8 cellular contexts compared by ENCODE assay signal in the genomic region with DNA sequence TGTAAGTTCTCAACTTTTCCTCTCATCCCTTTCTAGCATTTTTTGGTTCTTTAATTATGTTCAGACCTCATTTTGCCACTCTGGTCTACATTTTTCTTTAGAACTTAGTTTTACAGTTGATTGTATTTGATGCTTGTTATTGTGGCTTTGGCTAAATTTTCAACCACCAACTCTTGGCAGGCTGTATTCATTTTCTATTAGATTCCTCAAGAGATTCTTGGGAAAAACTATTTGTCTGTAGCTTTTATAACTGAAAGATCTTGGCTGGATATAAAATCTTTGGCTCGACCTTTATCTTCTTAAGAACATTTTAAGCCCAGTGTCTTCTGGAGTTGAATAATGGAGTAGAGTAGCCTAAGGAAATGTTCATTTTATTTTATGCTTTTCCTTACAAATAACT.
"Had no signal": no experiment of that assay in that cellular context is flagged by ENCODE, and none has a peak within 500 bp of the region (broad histone marks: within the 10 kb centered on the region; RNA-seq: fewer than 3 reads in every experiment).

No MANE protein-coding gene starts in this region.

- ATAC-seq: HCT116, K562 had no signal

- H3K4me3 ChIP-seq: GM23248, HAP-1, K562 had no signal

- H3K27ac ChIP-seq: GM23248 had no signal

- H3K36me3 ChIP-seq: HAP-1 had no signal

- H3K27ac Mint-ChIP-seq: HFFc6 had no signal

- H3K4me3 Mint-ChIP-seq: HFFc6 had no signal

- H3K9me3 ChIP-seq: HAP-1 had no signal

- DNase-seq: GM23248, GOT3, H7, HFFc6, IMR-90 had no signal

- H3K9ac ChIP-seq: GM23248 had no signal
